ENCODE assay signal across 25 cellular contexts in the genomic region with DNA sequence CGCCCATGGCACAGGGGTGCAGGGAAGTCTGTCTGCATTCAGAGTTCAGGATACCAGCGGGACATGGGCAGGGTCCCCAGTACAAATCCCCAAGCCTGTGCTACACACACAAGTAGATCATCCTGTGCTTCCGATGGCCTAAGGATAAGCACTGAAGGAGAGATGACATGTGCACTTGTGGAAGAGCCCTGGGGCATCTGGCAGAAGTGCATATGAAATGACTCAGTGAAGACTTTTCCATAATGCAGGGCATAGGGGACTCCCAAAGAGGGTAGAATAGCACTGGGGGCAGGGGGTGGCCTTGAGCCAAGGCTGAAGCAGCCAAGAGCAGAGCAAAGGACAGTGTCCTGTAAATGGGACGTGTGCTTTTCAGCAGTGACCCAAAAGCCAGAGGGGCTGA.
"Had no signal": no experiment of that assay in that cellular context is flagged by ENCODE, and none has a peak within 500 bp of the region (broad histone marks: within the 10 kb centered on the region; RNA-seq: fewer than 3 reads in every experiment).

No MANE protein-coding gene starts in this region.

- H3K4me3 ChIP-seq: dorsolateral prefrontal cortex, gastroesophageal sphincter, heart left ventricle, hepatocyte, left lung, mucosa of descending colon, neural progenitor cell, right lobe of liver, thoracic aorta, tibial nerve, upper lobe of left lung had no signal

- H3K27me3 ChIP-seq: dorsolateral prefrontal cortex, gastroesophageal sphincter, heart left ventricle, hepatocyte, left lung, neural progenitor cell, right lobe of liver, tibial nerve, upper lobe of left lung had no signal

- H3K9me3 ChIP-seq: mucosa of descending colon, right lobe of liver had no signal

- H3K9ac ChIP-seq: neural progenitor cell, parathyroid adenoma had no signal

- H3K4me1 ChIP-seq: gastroesophageal sphincter, heart left ventricle, left lung, neural progenitor cell, parathyroid adenoma, right lobe of liver, tibial nerve, upper lobe of left lung had no signal

- H3K4me2 ChIP-seq: hepatocyte, neural progenitor cell had no signal

- ATAC-seq: esophagus mucosa; gastroesophageal sphincter; heart left ventricle; left cardiac atrium; left lung; mucosa of descending colon; natural killer cell treated with Interleukin-12 subunit alpha and Interleukin-12 subunit beta and Interleukin-15 and Interleukin-18, amount 100 ng/mL, for 72 hours; right lobe of liver; stimulated activated naive B cell treated with anti-CD40 and anti-IgM and Interleukin-4, amounts not matched to agents 10 μg/mL and 1 μg/mL and 100 μg/mL, for 72 hours had no signal

- H3K27ac ChIP-seq: dorsolateral prefrontal cortex, epithelial cell of prostate, gastroesophageal sphincter, heart left ventricle, hepatocyte, left lung, neural progenitor cell, parathyroid adenoma, right lobe of liver, thoracic aorta, tibial nerve, upper lobe of left lung had no signal

- H3K79me2 ChIP-seq: hepatocyte, parathyroid adenoma had no signal

- H2AFZ ChIP-seq: hepatocyte, neural progenitor cell, parathyroid adenoma had no signal

- H3K36me3 ChIP-seq: heart left ventricle, left lung, neural progenitor cell, upper lobe of left lung had no signal

- DNase-seq: cortex of kidney; dorsolateral prefrontal cortex; effector CD4-positive, alpha-beta T cell; foreskin fibroblast; heart left ventricle; left cardiac atrium; left lung; mesenchymal stem cell; mucosa of descending colon; naive B cell; right lobe of liver; small intestine; stimulated activated CD4-positive, alpha-beta T cell treated with anti-CD3 and anti-CD28 coated beads, Interleukin-15, amount 100 ng/mL, for 24 hours; stimulated activated CD4-positive, alpha-beta T cell treated with anti-CD3 and anti-CD28 coated beads, Interleukin-2, amount 100 ng/mL, for 48 hours; stimulated activated naive B cell treated with anti-CD40 and anti-IgM and Interleukin-4, amounts not matched to agents 10 μg/mL and 1 μg/mL and 100 μg/mL, for 72 hours; upper lobe of left lung had no signal
